In genomic region chr12:124772467-124773170, GRCh38 we compare ENCODE assay signal across 1 cellular context.
A peak's percentile ranks its signal among the peaks of the same experiment; 100 is the strongest.
TF ChIP-seq lines count a peak whose summit lies in the region.

No MANE protein-coding gene starts in this region.

TF ChIP-seq in H1, 55 proteins besides CTCF, POLR2A, EP300 and RAD21:
- TF ChIP-seq HDAC2 (IDR thresholded peaks at IDR 0.05; ENCODE audit: borderline replicate concordance in 1 of 2, low read depth in 2 of 2, low read length in 2 of 2): 0 out of 4 replicates have a peak, but pooled peaks of 1 of the 2 experiments have one; percentile 40
- no peak for TF ChIP-seq NRF1 (IDR thresholded peaks at IDR 0.05; ENCODE audit: low read depth, low read length)
- TF ChIP-seq KDM4A (IDR thresholded peaks at IDR 0.05; ENCODE audit: low read depth, low read length, severe bottlenecking): no peak
- TF ChIP-seq MAX (IDR thresholded peaks at IDR 0.05): no peak
- TF ChIP-seq KDM1A (IDR thresholded peaks at IDR 0.05; ENCODE audit: borderline replicate concordance, low read length): peak; percentile 83; the same call in 1 of the 2 replicates
- no peak for TF ChIP-seq E2F6 (IDR thresholded peaks at IDR 0.05)
- no peak for TF ChIP-seq ASH2L (IDR thresholded peaks at IDR 0.05; ENCODE audit: low read length)
- TF ChIP-seq CHD2 (IDR thresholded peaks at IDR 0.05; ENCODE audit: low read length): no peak
- TF ChIP-seq JUN (IDR thresholded peaks at IDR 0.05; ENCODE audit: low read depth, low read length): no peak
- no peak for TF ChIP-seq SUZ12 (IDR thresholded peaks at IDR 0.05; ENCODE audit: low read length)
- TF ChIP-seq SP2 (IDR thresholded peaks at IDR 0.05; ENCODE audit: low read length): no peak
- no peak for TF ChIP-seq EZH2 (IDR thresholded peaks at IDR 0.05; ENCODE audit: low read depth, low read length, severe bottlenecking)
- TF ChIP-seq POLR2AphosphoS5 (IDR thresholded peaks at IDR 0.05; ENCODE audit: low read depth, low read length): no peak
